Comparison of ENCODE assay signal across 11 cellular contexts in the genomic region with DNA sequence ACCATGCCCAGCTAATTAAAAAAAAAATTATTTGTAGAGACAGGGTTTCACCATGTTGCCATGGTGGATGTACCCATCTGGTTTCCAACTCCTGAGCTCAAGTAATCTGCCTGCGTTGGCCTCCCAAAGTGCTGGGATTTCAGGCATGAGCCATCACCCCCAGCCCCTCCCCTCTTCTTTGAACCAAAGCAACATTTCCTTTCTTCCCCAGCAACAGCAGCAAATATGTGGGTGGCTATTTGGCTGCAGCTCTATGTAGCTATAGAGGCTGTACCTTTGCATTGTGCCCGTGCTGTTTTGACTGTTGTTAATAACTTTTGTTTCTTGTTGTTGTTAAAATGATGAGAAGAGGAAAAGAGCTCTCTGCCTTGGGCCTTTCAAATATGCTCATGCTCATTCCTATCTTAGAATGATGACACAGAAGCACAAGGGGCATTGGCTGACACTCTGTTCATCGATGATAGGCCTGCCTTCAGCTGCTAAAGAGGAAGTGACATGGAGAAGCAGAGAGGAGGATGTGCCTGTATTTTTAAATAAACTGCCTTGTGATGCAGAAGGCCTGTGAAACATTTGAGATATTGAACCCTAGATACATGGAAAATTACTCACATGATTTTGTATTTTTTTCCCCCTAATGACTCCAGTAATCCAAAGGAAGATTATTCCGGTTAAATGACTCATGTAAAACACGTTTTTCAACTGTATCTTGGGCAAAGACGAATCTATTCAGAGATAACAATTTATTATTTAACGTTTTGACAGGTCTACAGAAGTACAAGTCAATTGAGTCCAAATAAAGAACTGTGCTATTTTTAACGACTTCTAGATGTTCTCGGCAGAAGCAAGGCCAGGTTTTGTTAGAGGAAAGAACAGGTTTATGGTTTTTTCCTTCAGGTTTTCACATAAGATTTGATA. TPM values are rescaled to one million over a fixed set of nuclear protein-coding genes. Genes with fewer than 3 reads are reported as not detected.
DNase-seq lines count a peak whose midpoint lies in the region; ATAC-seq, FAIRE-seq and TF ChIP-seq lines count a peak whose summit lies in the region.
"Had no signal": no experiment of that assay in that cellular context is flagged by ENCODE, and none has a peak within 500 bp of the region (broad histone marks: within the 10 kb centered on the region; RNA-seq: fewer than 3 reads in every experiment).

No MANE protein-coding gene starts in this region.

- no peaks in the 10 kb centered on the region for H3K36me3 ChIP-seq in IMR-90 (ENCODE audit: control insufficient read depth, insufficient read depth, low read length)
- H3K36me3 ChIP-seq in gastroesophageal sphincter, result no peaks in the 10 kb centered on the region
- H3K36me3 ChIP-seq in sigmoid colon, result no peaks in the 10 kb centered on the region
- no peaks in the 10 kb centered on the region for H3K36me3 ChIP-seq in A673 (ENCODE audit: insufficient read depth, low read length, poor library complexity, severe bottlenecking)
- H3K36me3 ChIP-seq: stomach had no signal

- H3K18ac ChIP-seq in IMR-90 (ENCODE audit: low read depth, low read length), result peak overlapping the region; percentile 74

- H3K9me1 ChIP-seq in IMR-90 (ENCODE audit: insufficient read depth, low read length), result peaks cover 15% of the 10 kb centered on the region

- peak overlapping the region; percentile 6 for H3K14ac ChIP-seq in IMR-90 (replicated peaks; ENCODE audit: low read depth, low read length)

- peak overlapping the region; percentile 8; the same call in 1 of the 2 replicates for H3K4me2 ChIP-seq in IMR-90 (ENCODE audit: low read depth, low read length)

- CTCF ChIA-PET in IMR-90 (lab: Yijun Ruan, JAX) (interaction anchor here (0.7 kb wide), 1 partner anchor 555 kb away, joined by 3 read pairs; no protein-coding TSS in a partner anchor), RWPE1 (lab: Yijun Ruan, JAX) (interaction anchor here (1.1 kb wide), 1 partner anchor 11 kb away, joined by 3 read pairs; no protein-coding TSS in a partner anchor), A673 (lab: Charles Lee) (no interaction called here)

- peak overlapping the region; percentile 60; the same call in 1 of the 2 replicates for H2BK20ac ChIP-seq in IMR-90 (ENCODE audit: low read depth, low read length)

- peak overlapping the region; percentile 61; the same call in 1 of the 3 replicates for H2BK15ac ChIP-seq in IMR-90 (ENCODE audit: low read depth, low read length)

- TF ChIP-seq EP300 in gastroesophageal sphincter (IDR thresholded peaks at IDR 0.05) (no peak), sigmoid colon (IDR thresholded peaks at IDR 0.05) (no peak)

- H3K4me3 ChIP-seq in IMR-90 (ENCODE audit: insufficient read depth, low read depth, low read length) (no peak overlapping the region), gastroesophageal sphincter (no peak overlapping the region), sigmoid colon (no peak overlapping the region), A673 (ENCODE audit: low read depth, low read length, poor library complexity, severe bottlenecking) (no peak overlapping the region)
- H3K4me3 ChIP-seq: stomach had no signal

- peak; percentile 58 for ATAC-seq in IMR-90 (ENCODE audit: low read depth)
- ATAC-seq in gastroesophageal sphincter, result peak; percentile 67
- no peak for ATAC-seq in HG02973 (IDR thresholded peaks at IDR 0.05; ENCODE audit: unreplicated experiment)

- peak overlapping the region; percentile 54 for H4K91ac ChIP-seq in IMR-90 (ENCODE audit: insufficient read depth, low read depth, low read length)

- peak; percentile 87 for DNase-seq in IMR-90
- DNase-seq in RWPE1 (ENCODE audit: low spot score), result peak; percentile 51
- DNase-seq in sigmoid colon, result no peak
- DNase-seq in HTR-8/SVneo (ENCODE audit: insufficient read length, low spot score), result no peak
- DNase-seq in A673 (ENCODE audit: low spot score), result no peak
- DNase-seq in stimulated activated CD4-positive, alpha-beta T cell treated with anti-CD3 and anti-CD28 coated beads, Interleukin-2, amount 100 ng/mL, for 24 hours, result no peak
- DNase-seq: central memory CD4-positive, alpha-beta T cell; stomach had no signal

- peak overlapping the region; percentile 48; the same call in 1 of the 2 replicates for H2AK5ac ChIP-seq in IMR-90 (ENCODE audit: low read depth, low read length)

- no peak for TF ChIP-seq CTCF in IMR-90 (conservative IDR thresholded peaks at IDR 0.05; ENCODE audit: low read depth, low read length)
- no peak for TF ChIP-seq CTCF in RWPE1 (conservative IDR thresholded peaks at IDR 0.05; ENCODE audit: low read depth)
- no peak for TF ChIP-seq CTCF in gastroesophageal sphincter (IDR thresholded peaks at IDR 0.05)
- no peak for TF ChIP-seq CTCF in sigmoid colon (IDR thresholded peaks at IDR 0.05)
- TF ChIP-seq CTCF in A673 (conservative IDR thresholded peaks at IDR 0.05; ENCODE audit: low read depth, low read length), result no peak

- H3K27ac ChIP-seq in IMR-90 (ENCODE audit: insufficient read depth, low read length) (peak overlapping the region; percentile 76), RWPE1 (no peak overlapping the region), gastroesophageal sphincter (peak overlapping the region in 3 of 4 donors; percentile 56 to 66 (median 57)), sigmoid colon (peak overlapping the region in 3 of 4 donors; percentile 36 to 51 (median 37)), A673 (ENCODE audit: low read depth, low read length, poor library complexity, severe bottlenecking) (no peak overlapping the region)

- BruUV-seq in IMR-90 (replicated peaks; lab: Mats Ljungman, UMichigan), result no TSS peak
- BruUV-seq in A673 (replicated peaks; lab: Mats Ljungman, UMichigan), result no TSS peak

- peaks cover 12% of the 10 kb centered on the region for H3K4me1 ChIP-seq in IMR-90 (ENCODE audit: control insufficient read depth, insufficient read depth, low read length)
- peaks cover 5 to 41% (median 6%) of the 10 kb centered on the region in 3 donors for H3K4me1 ChIP-seq in gastroesophageal sphincter
- peaks cover 0 to 26% (median 9%) of the 10 kb centered on the region in 4 donors for H3K4me1 ChIP-seq in sigmoid colon
- H3K4me1 ChIP-seq in A673 (ENCODE audit: insufficient read depth, low read length, poor library complexity, severe bottlenecking), result no peaks in the 10 kb centered on the region

- TF ChIP-seq POLR2A in IMR-90 (IDR thresholded peaks at IDR 0.05; ENCODE audit: low read depth, low read length) (no peak), gastroesophageal sphincter (IDR thresholded peaks at IDR 0.05) (no peak), sigmoid colon (IDR thresholded peaks at IDR 0.05) (no peak)

- no peak for FAIRE-seq in HTR-8/SVneo (lab: Jason Lieb, UNC)

- intact Hi-C loops in IMR-90 (cut with micrococcal nuclease) (no loop called here), sigmoid colon (cut with DNase I) (no loop called here), A673 (cut with micrococcal nuclease; ENCODE audit: unreplicated experiment) (no loop called here)

- TF ChIP-seq RAD21 in IMR-90 (IDR thresholded peaks at IDR 0.05; ENCODE audit: low read length), result no peak

- H3K23ac ChIP-seq in IMR-90 (ENCODE audit: low read depth, low read length), result peak overlapping the region; percentile 71; the same call in 1 of the 2 replicates

- H2AK9ac ChIP-seq in IMR-90 (replicated peaks; ENCODE audit: low read depth, low read length, poor library complexity), result peak overlapping the region; percentile 6

- H3K9me3 ChIP-seq in IMR-90 (ENCODE audit: control insufficient read depth, insufficient read depth, low read length) (no peaks in the 10 kb centered on the region), gastroesophageal sphincter (no peaks in the 10 kb centered on the region), sigmoid colon (no peaks in the 10 kb centered on the region), A673 (ENCODE audit: low read depth, low read length, poor library complexity, severe bottlenecking) (no peaks in the 10 kb centered on the region)
- H3K9me3 ChIP-seq: stomach had no signal

- peak overlapping the region; percentile 70 for H4K5ac ChIP-seq in IMR-90 (ENCODE audit: low read depth, low read length)

- peak overlapping the region; percentile 55; the same call in 1 of the 2 replicates for H3K56ac ChIP-seq in IMR-90 (ENCODE audit: extremely low read depth, insufficient read depth, low read length)

- H2BK5ac ChIP-seq in IMR-90 (ENCODE audit: low read depth, low read length, poor library complexity, severe bottlenecking), result peak overlapping the region; percentile 92

- peak overlapping the region; percentile 69 to 85; a peak in 3 of 4 replicates for H4K8ac ChIP-seq in IMR-90 (ENCODE audit: low read depth in 2 of 2, low read length in 2 of 2)

- peak overlapping the region; percentile 75 for H3K4ac ChIP-seq in IMR-90 (ENCODE audit: low read depth, low read length)

- H3K27me3 ChIP-seq in IMR-90 (ENCODE audit: control insufficient read depth, insufficient read depth, low read length), result no peaks in the 10 kb centered on the region
- no peaks in the 10 kb centered on the region for H3K27me3 ChIP-seq in gastroesophageal sphincter
- no peaks in the 10 kb centered on the region for H3K27me3 ChIP-seq in sigmoid colon
- H3K27me3 ChIP-seq in A673 (replicated peaks; ENCODE audit: insufficient read depth, low read depth, low read length, poor library complexity), result no peaks in the 10 kb centered on the region
- H3K27me3 ChIP-seq: stomach had no signal

- WGBS in IMR-90 (ENCODE audit: extremely low coverage in 2 of 2, insufficient read length in 1 of 2), 2 experiments, result no CpG with 5 or more reads among the region's 9 CpGs
- 13 to 17% methylated on average over 9 of the region's 9 CpGs for WGBS in gastroesophageal sphincter (ENCODE audit: low coverage in 1 of 2), 2 donors
- WGBS in sigmoid colon, 2 donors, result 62 to 75% methylated on average over 9 of the region's 9 CpGs

- H2BK120ac ChIP-seq in IMR-90 (ENCODE audit: low read depth, low read length), result peak overlapping the region; percentile 90

- peak overlapping the region; percentile 77 for H2AFZ ChIP-seq in IMR-90 (replicated peaks; ENCODE audit: low read length, poor library complexity)

- H3K9ac ChIP-seq in IMR-90 (ENCODE audit: low read depth, low read length), result no peak overlapping the region

- no peaks in the 10 kb centered on the region for H3K79me1 ChIP-seq in IMR-90 (ENCODE audit: low read depth in 1 of 2, low read length in 2 of 2)

- H4K20me1 ChIP-seq in IMR-90 (ENCODE audit: insufficient read depth, low read length), result no peaks in the 10 kb centered on the region

- POLR2A ChIA-PET in IMR-90 (lab: Charles Lee; ENCODE audit: unreplicated experiment), result no interaction called here
- POLR2A ChIA-PET in RWPE1 (lab: Yijun Ruan, JAX; ENCODE audit: low non-redundant PET), result no interaction called here
- POLR2A ChIA-PET in A673 (lab: Charles Lee; ENCODE audit: low non-redundant PET), result no interaction called here

- in situ Hi-C loops in IMR-90 (cut with MboI; ENCODE audit: low sequenced_read_pairs), result no loop called here

- dilution Hi-C loops in IMR-90 (cut with HindIII; ENCODE audit: low sequenced_read_pairs, unreplicated experiment), result no loop called here

RNA-seq across cellular contexts. Expression of gene XPR1, which starts 20.5 kb away (rescaled TPM):
- 25.1 and 25.3 TPM in 2 replicates for total RNA-seq in IMR-90 (2012; rRNA removed)
- polyA plus RNA-seq in IMR-90 (2012; rRNA removed), result 10.8 and 11.8 TPM in 2 replicates
- 2.6 and 4.2 TPM in 2 replicates for polyA plus RNA-seq in IMR-90 (2012; cell fraction: cytosol; rRNA removed)
- polyA plus RNA-seq in IMR-90 (2012; cell fraction: nucleus; rRNA removed; ENCODE audit: low replicate concordance), result 0.82 and 6.8 TPM in 2 replicates
- total RNA-seq in gastroesophageal sphincter, result 10 to 100 TPM; 17.2 to 28.3 (median 26.6) TPM
- 10 to 100 TPM; 11.1 to 18.8 (median 14.9) TPM for total RNA-seq in sigmoid colon
- polyA plus RNA-seq in sigmoid colon, result 10 to 100 TPM in 1 of 3 donors, 1 to 10 TPM in 2; 1.8 to 11.3 (median 2.3) TPM
- 30.7 and 33.3 TPM in 2 replicates for total RNA-seq in A673 (2021)

RNA-seq across cellular contexts. Expression of gene OVAAL, which starts 52.5 kb away (rescaled TPM):
- total RNA-seq in IMR-90 (2012; rRNA removed) (not detected in 2 replicates), gastroesophageal sphincter (not detected), sigmoid colon (not detected), A673 (2021) (not detected in 2 replicates)
- polyA plus RNA-seq in IMR-90 (2012; rRNA removed) (not detected in 2 replicates), sigmoid colon (not detected)
- 0.03 TPM in 1 of 2 replicates, not detected in the other for polyA plus RNA-seq in IMR-90 (2012; cell fraction: cytosol; rRNA removed)
- not detected in 2 replicates for polyA plus RNA-seq in IMR-90 (2012; cell fraction: nucleus; rRNA removed; ENCODE audit: low replicate concordance)
- total RNA-seq: neural crest cell, stomach had no signal
- polyA plus RNA-seq: stomach had no signal

Comparison
In these comparisons a context has a peak if more than half of its experiments do, and no peak if none do; other contexts are left out.
1. DNase-seq: peak in IMR-90 (single experiment) and RWPE1 (single experiment); none in sigmoid colon (single experiment), HTR-8/SVneo (single experiment), A673 (single experiment) and stimulated activated CD4-positive, alpha-beta T cell treated with anti-CD3 and anti-CD28 coated beads, Interleukin-2, amount 100 ng/mL, for 24 hours (0 of 2).
2. H3K27ac ChIP-seq: peak in IMR-90 (single experiment), gastroesophageal sphincter (3 of 4) and sigmoid colon (3 of 4); none in RWPE1 (single experiment) and A673 (single experiment).